ENCODE assay signal across 14 cellular contexts in the genomic region with DNA sequence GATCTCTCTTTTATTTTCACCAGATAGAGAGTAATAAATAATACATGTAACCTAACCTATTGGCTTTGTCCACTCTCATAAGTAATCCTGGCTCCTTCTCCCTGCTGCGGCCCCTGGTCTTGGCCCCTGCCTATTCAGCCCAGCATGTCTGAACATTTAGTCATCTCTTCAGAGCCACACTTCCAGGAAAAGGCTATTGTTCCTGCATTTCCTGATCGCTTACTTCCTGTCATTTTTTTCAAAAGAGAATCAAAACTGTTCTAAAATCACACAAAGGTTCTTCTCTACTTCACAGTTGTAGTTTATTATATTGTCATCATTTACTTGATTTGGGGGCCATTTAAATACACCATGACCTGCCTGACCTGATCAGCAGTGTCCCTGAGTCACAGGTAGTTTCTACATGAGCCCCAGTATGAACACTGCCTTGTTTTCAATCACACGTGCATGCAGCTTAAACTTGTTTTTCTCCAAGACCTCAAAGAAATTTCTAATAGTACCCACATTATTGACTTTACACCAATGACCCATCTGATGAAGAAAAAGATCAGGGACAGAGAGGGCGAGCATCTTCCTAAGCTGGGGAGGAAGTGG. TPM values are rescaled to one million over a fixed set of nuclear protein-coding genes. Genes with fewer than 3 reads are reported as not detected.
DNase-seq lines count a peak whose midpoint lies in the region; ATAC-seq and TF ChIP-seq lines count a peak whose summit lies in the region.
"Had no signal": no experiment of that assay in that cellular context is flagged by ENCODE, and none has a peak within 500 bp of the region (broad histone marks: within the 10 kb centered on the region; RNA-seq: fewer than 3 reads in every experiment).

No MANE protein-coding gene starts in this region.

- TF ChIP-seq CTCF in smooth muscle cell (IDR thresholded peaks at IDR 0.05; ENCODE audit: borderline replicate concordance, insufficient read depth, poor library complexity, severe bottlenecking): no peak
- TF ChIP-seq CTCF in coronary artery (IDR thresholded peaks at IDR 0.05): no peak

- H3K27me3 ChIP-seq in smooth muscle cell (ENCODE audit: low read depth) (no peaks in the 10 kb centered on the region), aorta (ENCODE audit: control insufficient read depth in 1 of 2, insufficient read depth in 2 of 2, low read length in 1 of 2) (peaks cover 0 to 3% of the 10 kb centered on the region in 2 donors)

- no peak overlapping the region for H3K9ac ChIP-seq in smooth muscle cell (ENCODE audit: low read depth)

- H4K20me1 ChIP-seq in smooth muscle cell (ENCODE audit: low read depth): no peaks in the 10 kb centered on the region

- peaks cover 5% of the 10 kb centered on the region for H3F3A ChIP-seq in smooth muscle cell (ENCODE audit: low read depth)

- H3K9me3 ChIP-seq in smooth muscle cell (replicated peaks; ENCODE audit: low read depth) (no peaks in the 10 kb centered on the region), aorta (ENCODE audit: control insufficient read depth, low read length) (no peaks in the 10 kb centered on the region)

- H3K36me3 ChIP-seq in smooth muscle cell (ENCODE audit: low read depth) (no peaks in the 10 kb centered on the region), aorta (ENCODE audit: control insufficient read depth in 1 of 2, insufficient read depth in 2 of 2, low read length in 1 of 2) (no peaks in the 10 kb centered on the region)

- no peak overlapping the region for H3K4me3 ChIP-seq in smooth muscle cell
- H3K4me3 ChIP-seq in aorta (ENCODE audit: low read length in 2 of 2): no peak overlapping the region
- H3K4me3 ChIP-seq in coronary artery: no peak overlapping the region

- peaks cover 5% of the 10 kb centered on the region for H3K4me1 ChIP-seq in smooth muscle cell (ENCODE audit: low read depth)
- no peaks in the 10 kb centered on the region for H3K4me1 ChIP-seq in aorta (ENCODE audit: control insufficient read depth in 1 of 2, insufficient read depth in 2 of 2, low read length in 2 of 2)

- intact Hi-C loops in aorta (cut with DNase I): no loop called here

- H3K79me2 ChIP-seq in smooth muscle cell (ENCODE audit: low read depth): no peaks in the 10 kb centered on the region

- WGBS in smooth muscle cell (ENCODE audit: low lambda C conversion rate): 66% methylated on average over 4 of the region's 4 CpGs
- 77 to 84% methylated on average over 4 of the region's 4 CpGs for WGBS in aorta, 2 donors

- DNase-seq in HT-29 (ENCODE audit: low spot score) (peak; percentile 23), astrocyte of the hippocampus (ENCODE audit: low read depth, low spot score) (peak; percentile 67), iris pigment epithelial cell (ENCODE audit: low read depth) (peak; percentile 53), smooth muscle cell (lab: John Stamatoyannopoulos, UW; ENCODE audit: unreplicated experiment) (no peak), NCI-H446 treated with DMSO at 0.1 percent for 48 hours (lab: John Stamatoyannopoulos, UW) (no peak), aorta (no peak), coronary artery (ENCODE audit: low spot score) (no peak)
- DNase-seq: activated naive CD4-positive, alpha-beta T cell treated with anti-CD3 and anti-CD28 coated beads, Interleukin-2, amount 50 U/mL, for 16 hours; COR-L47; effector CD4-positive, alpha-beta T cell; NCI-H187 treated with DMSO at 0.1 percent for 48 hours; stimulated activated CD4-positive, alpha-beta T cell treated with anti-CD3 and anti-CD28 coated beads, Interleukin-15, amount 100 ng/mL, for 24 hours; T-helper 9 cell had no signal

- peak overlapping the region; percentile 36 for H3K4me2 ChIP-seq in smooth muscle cell

- H3K27ac ChIP-seq in smooth muscle cell (ENCODE audit: low read depth): no peak overlapping the region
- H3K27ac ChIP-seq in aorta (ENCODE audit: low read depth in 1 of 2, low read length in 2 of 2): no peak overlapping the region
- no peak overlapping the region for H3K27ac ChIP-seq in coronary artery

- ATAC-seq in aorta (ENCODE audit: low FRiP score): no peak

- no peak overlapping the region for H2AFZ ChIP-seq in smooth muscle cell (ENCODE audit: low read depth)

RNA-seq across cellular contexts. Expression of a gene that starts 47.4 kb away (rescaled TPM):
- not detected in 2 replicates for total RNA-seq in HT-29 (2014; rRNA removed; shearing (Covaris generic))
- 56.3 and 58.6 TPM in 2 replicates for total RNA-seq in smooth muscle cell
- 27.7 and 29.3 TPM in 2 replicates for polyA plus RNA-seq in smooth muscle cell
- 10 to 100 TPM; 18.8 to 42.1 TPM for total RNA-seq in aorta
- polyA plus RNA-seq in aorta: 1 to 10 TPM in 1 of 2 donors, under 1 TPM in 1; 0.46 to 1.4 TPM
- total RNA-seq: activated CD8-positive, alpha-beta memory T cell treated with anti-CD3 and anti-CD28 coated beads for 36 hours had no signal

Comparison
In these comparisons a context has a peak if more than half of its experiments do, and no peak if none do; other contexts are left out.
1. DNase-seq: peak in HT-29 (single experiment), astrocyte of the hippocampus (single experiment) and iris pigment epithelial cell (single experiment); none in smooth muscle cell (single experiment), NCI-H446 treated with DMSO at 0.1 percent for 48 hours (single experiment), aorta (0 of 2) and coronary artery (single experiment).
2. RNA of a gene that starts 47.4 kb away (total RNA-seq): 56.3 to 58.6 TPM in smooth muscle cell and 18.8 to 42.1 TPM in aorta; not detected in HT-29; every median in the first group is over 10 times any median in the second.